ENCODE assay signal across 18 cellular contexts in the genomic region with DNA sequence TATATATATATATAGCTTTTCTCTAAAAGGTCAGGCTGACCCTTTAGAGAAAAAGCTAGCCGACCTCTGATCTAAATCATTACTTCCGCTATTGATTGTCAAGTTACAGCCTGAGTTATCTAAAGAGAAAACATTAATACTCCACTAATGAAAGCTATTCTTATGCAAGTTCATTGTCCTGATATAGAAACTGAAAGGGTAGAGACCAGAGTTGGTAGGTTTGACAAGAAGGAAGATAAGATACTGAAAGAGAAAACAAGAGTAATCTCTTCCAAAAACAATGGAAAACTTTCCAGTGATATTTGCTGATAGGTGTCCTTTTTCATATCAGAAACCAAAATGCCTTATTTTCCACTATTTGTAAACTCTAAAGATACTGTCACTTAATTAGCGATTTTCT.
DNase-seq lines count a peak whose midpoint lies in the region; ATAC-seq and TF ChIP-seq lines count a peak whose summit lies in the region.
"Had no signal": no experiment of that assay in that cellular context is flagged by ENCODE, and none has a peak within 500 bp of the region (broad histone marks: within the 10 kb centered on the region; RNA-seq: fewer than 3 reads in every experiment).

No MANE protein-coding gene starts in this region.

- H3K79me2 ChIP-seq in GM23338 (replicated peaks; ENCODE audit: insufficient read depth) (peaks cover 100% of the 10 kb centered on the region), Karpas-422 (ENCODE audit: low read length) (no peaks in the 10 kb centered on the region), parathyroid adenoma (no peaks in the 10 kb centered on the region)

- TF ChIP-seq CTCF in GM23338 (conservative IDR thresholded peaks at IDR 0.05; ENCODE audit: low read depth in 2 of 2) (no peak), parathyroid adenoma (IDR thresholded peaks at IDR 0.05) (no peak), ascending aorta (IDR thresholded peaks at IDR 0.05) (no peak)

- no peaks in the 10 kb centered on the region for H3K9me3 Mint-ChIP-seq in GM23338

- no peaks in the 10 kb centered on the region for H3K27me3 ChIP-seq in GM23338 (ENCODE audit: insufficient read depth)
- no peaks in the 10 kb centered on the region for H3K27me3 ChIP-seq in Karpas-422 (ENCODE audit: low read length)
- H3K27me3 ChIP-seq in parathyroid adenoma (ENCODE audit: control insufficient read depth, insufficient read depth, low read length) = no peaks in the 10 kb centered on the region
- no peaks in the 10 kb centered on the region for H3K27me3 ChIP-seq in ascending aorta
- H3K27me3 ChIP-seq: cardiac muscle cell had no signal

- H3K4me1 ChIP-seq in GM23338 (ENCODE audit: insufficient read depth) (peaks cover 75% of the 10 kb centered on the region), Karpas-422 (ENCODE audit: low read length) (peaks cover 32% of the 10 kb centered on the region), parathyroid adenoma (no peaks in the 10 kb centered on the region), ascending aorta (peaks cover 0 to 4% of the 10 kb centered on the region in 2 donors)
- H3K4me1 ChIP-seq: HAP-1 had no signal

- no peaks in the 10 kb centered on the region for H3F3A ChIP-seq in GM23338 (replicated peaks; ENCODE audit: low read depth)

- H3K9ac ChIP-seq in Karpas-422 (ENCODE audit: low read length) (no peak overlapping the region), parathyroid adenoma (no peak overlapping the region)

- intact Hi-C loops in ascending aorta (cut with DNase I) = no loop called here

- H3K27ac ChIP-seq in GM23338 (ENCODE audit: low read depth) (peak overlapping the region; percentile 16; the same call in 1 of the 2 replicates), Karpas-422 (ENCODE audit: low read length) (no peak overlapping the region), parathyroid adenoma (no peak overlapping the region), ascending aorta (no peak overlapping the region)
- H3K27ac ChIP-seq: cardiac muscle cell, HL-60, thoracic aorta had no signal

- ATAC-seq in GM18867 (IDR thresholded peaks at IDR 0.05; ENCODE audit: unreplicated experiment) = peak; percentile 84
- no peak for ATAC-seq in GM23338
- ATAC-seq: CD8-positive, alpha-beta T cell had no signal

- H3K9me2 ChIP-seq in GM23338 (ENCODE audit: insufficient read depth) (no peaks in the 10 kb centered on the region), Karpas-422 (replicated peaks; ENCODE audit: insufficient read depth, low read length) (no peaks in the 10 kb centered on the region)

- H3K4me3 ChIP-seq in GM23338 (peak overlapping the region; percentile 20; the same call in 1 of the 2 replicates), Karpas-422 (ENCODE audit: low read length) (no peak overlapping the region), parathyroid adenoma (ENCODE audit: low read depth, low read length) (no peak overlapping the region), ascending aorta (peak overlapping the region in 1 of 2 donors; percentile 8)
- H3K4me3 ChIP-seq: cardiac muscle cell, HAP-1, thoracic aorta had no signal

- H2AFZ ChIP-seq in GM23338 (no peak overlapping the region), Karpas-422 (ENCODE audit: low read length) (peak overlapping the region; percentile 38; the same call in 1 of the 2 replicates), parathyroid adenoma (peak overlapping the region; percentile 23)

- peaks cover 5% of the 10 kb centered on the region for H3K27me3 Mint-ChIP-seq in GM23338 (ENCODE audit: insufficient read depth, low read depth, poor library complexity)

- H3K36me3 Mint-ChIP-seq in GM23338 (ENCODE audit: low read depth) = peaks cover 15% of the 10 kb centered on the region; the same call in 2 of the 3 replicates

- no peak overlapping the region for H3K4me3 Mint-ChIP-seq in GM23338
- H3K4me3 Mint-ChIP-seq: CD8-positive, alpha-beta T cell had no signal

- H3K27ac Mint-ChIP-seq in GM23338 = no peak overlapping the region
- H3K27ac Mint-ChIP-seq: CD8-positive, alpha-beta T cell had no signal

- no peak for DNase-seq in GM23338 (ENCODE audit: low spot score)
- no peak for DNase-seq in Karpas-422
- no peak for DNase-seq in ascending aorta (ENCODE audit: low spot score in 2 of 2)
- no peak for DNase-seq in 8988T
- DNase-seq in COR-L47 (lab: John Stamatoyannopoulos, UW) = no peak
- DNase-seq: activated CD4-positive, CD25-positive, alpha-beta regulatory T cell treated with anti-CD3 and anti-CD28 coated beads, Interleukin-2, amount 50 U/mL, for 72 hours; CD8-positive, alpha-beta T cell; EL; Kasumi-1; kidney; NCI-H1436 treated with DMSO at 0.1 percent for 48 hours; stimulated activated CD4-positive, alpha-beta T cell treated with anti-CD3 and anti-CD28 coated beads, Interleukin-4, amount 100 ng/mL, for 4 hours had no signal

- H3K4me1 Mint-ChIP-seq in GM23338 = peaks cover 58% of the 10 kb centered on the region

- H3K36me3 ChIP-seq in GM23338 (ENCODE audit: insufficient read depth) (no peaks in the 10 kb centered on the region), Karpas-422 (ENCODE audit: insufficient read depth, low read length) (no peaks in the 10 kb centered on the region), parathyroid adenoma (ENCODE audit: control insufficient read depth, insufficient read depth, low read length) (no peaks in the 10 kb centered on the region), ascending aorta (no peaks in the 10 kb centered on the region)
- H3K36me3 ChIP-seq: cardiac muscle cell, HAP-1, thoracic aorta had no signal

- H4K20me1 ChIP-seq in GM23338 (replicated peaks; ENCODE audit: insufficient read depth) (peaks cover 4% of the 10 kb centered on the region; the same call in 1 of the 2 replicates), Karpas-422 (ENCODE audit: insufficient read depth, low read depth, low read length) (no peaks in the 10 kb centered on the region)

- H3K9me3 ChIP-seq in Karpas-422 (ENCODE audit: low read length) (no peaks in the 10 kb centered on the region), parathyroid adenoma (ENCODE audit: control insufficient read depth, low read length) (no peaks in the 10 kb centered on the region), ascending aorta (no peaks in the 10 kb centered on the region)
- H3K9me3 ChIP-seq: HAP-1, thoracic aorta had no signal

- H3K4me2 ChIP-seq in GM23338 (peak overlapping the region; percentile 54), Karpas-422 (ENCODE audit: low read depth, low read length, poor library complexity, severe bottlenecking) (peak overlapping the region; percentile 9), parathyroid adenoma (ENCODE audit: low read length) (no peak overlapping the region)

TF ChIP-seq in GM23338, 12 proteins besides CTCF, POLR2A, EP300 and RAD21:
- no peak for TF ChIP-seq EZH2phosphoT487 (IDR thresholded peaks at IDR 0.05; ENCODE audit: unreplicated experiment)
- no peak for TF ChIP-seq EZH2 (IDR thresholded peaks at IDR 0.05; ENCODE audit: low read depth, unreplicated experiment)
- TF ChIP-seq ZNF114 (CRISPR knock-in tag; IDR thresholded peaks at IDR 0.05) = no peak
- no peak for TF ChIP-seq ZNF331 (CRISPR knock-in tag; IDR thresholded peaks at IDR 0.05; ENCODE audit: low read depth)
